In genomic region chr6:28496099-28496779, GRCh38 we compare ENCODE assay signal across 10 cellular contexts. TPM values are rescaled to one million over a fixed set of nuclear protein-coding genes. Genes with fewer than 3 reads are reported as not detected.
DNase-seq lines count a peak whose midpoint lies in the region; ATAC-seq, FAIRE-seq and TF ChIP-seq lines count a peak whose summit lies in the region.
"Had no signal": no experiment of that assay in that cellular context is flagged by ENCODE, and none has a peak within 500 bp of the region (broad histone marks: within the 10 kb centered on the region; RNA-seq: fewer than 3 reads in every experiment).

No MANE protein-coding gene starts in this region.

- H3K36me3 ChIP-seq in K562 (ENCODE audit: control insufficient read depth, insufficient read depth, low read length): no peaks in the 10 kb centered on the region
- H3K36me3 ChIP-seq: gastrocnemius medialis had no signal

- peak; percentile 32 to 74 (median 37); a peak in 3 of 6 replicates for TF ChIP-seq CTCF in K562 (IDR thresholded peaks at IDR 0.05 in 2 of 3, conservative IDR thresholded peaks at IDR 0.05 in 1 of 3; ENCODE audit: insufficient read depth in 2 of 3, low read depth in 1 of 3, low read length in 3 of 3)
- peak; percentile 61 for TF ChIP-seq CTCF in neural crest cell (conservative IDR thresholded peaks at IDR 0.05)

- no peak overlapping the region for H3K4me2 ChIP-seq in K562 (ENCODE audit: insufficient read depth, low read length)

- WGBS in K562 (ENCODE audit: insufficient coverage, low coverage, missing lambda C conversion rate): 6% methylated on average over 2 of the region's 2 CpGs

- peaks cover 0 to 11% of the 10 kb centered on the region in 2 experiments; a peak in 3 of 5 replicates for H3K4me1 ChIP-seq in K562 (replicated peaks in 1 of 2; ENCODE audit: control insufficient read depth in 2 of 2, insufficient read depth in 2 of 2, low read length in 2 of 2)
- H3K4me1 ChIP-seq: gastrocnemius medialis had no signal

- H3K4me1 Mint-ChIP-seq in neural crest cell: peaks cover 22% of the 10 kb centered on the region

- FAIRE-seq in K562 (lab: Jason Lieb, UNC): no peak

- H3K9me3 Mint-ChIP-seq in neural crest cell: no peaks in the 10 kb centered on the region

- H3K36me3 Mint-ChIP-seq in neural crest cell (ENCODE audit: low read depth): no peaks in the 10 kb centered on the region

- H4K20me1 ChIP-seq in K562 (replicated peaks; ENCODE audit: control insufficient read depth, insufficient read depth, low read length): no peaks in the 10 kb centered on the region

- in situ Hi-C loops in K562 (cut with MboI): no loop called here

- no peak overlapping the region for H3K4me3 Mint-ChIP-seq in neural crest cell

- peak; percentile 87 to 88 for TF ChIP-seq RAD21 in K562 (CRISPR knock-in tag; conservative IDR thresholded peaks at IDR 0.05 in 1 of 2, IDR thresholded peaks at IDR 0.05 in 1 of 2)

- POLR2A ChIA-PET in K562 (lab: Yijun Ruan, JAX): interaction anchor here (0.7 to 1.2 kb wide), 3 partner anchors 9 to 63 kb away, joined by 3 read pairs; no protein-coding TSS in a partner anchor

- CTCF ChIA-PET in K562 (lab: Yijun Ruan, JAX; ENCODE audit: low intra/inter-chr PET ratio): interaction anchor here (0.6 to 2.3 kb wide), 4 partner anchors 84 to 713 kb away, joined by 3 to 15 read pairs (median 3); no protein-coding TSS in a partner anchor

- H3K27ac ChIP-seq in K562 (ENCODE audit: extremely low read depth, low read depth, low read length): no peak overlapping the region
- H3K27ac ChIP-seq: gastrocnemius medialis had no signal

- no peak for TF ChIP-seq POLR2A in K562 (conservative IDR thresholded peaks at IDR 0.05)

- H2AFZ ChIP-seq in K562 (ENCODE audit: low read depth, low read length): no peak overlapping the region

- H3K27me3 Mint-ChIP-seq in neural crest cell (ENCODE audit: low read depth): peaks cover 5% of the 10 kb centered on the region

- H3K9ac ChIP-seq in K562 (ENCODE audit: insufficient read depth in 1 of 2, low read depth in 2 of 2, low read length in 2 of 2): no peak overlapping the region

- no peaks in the 10 kb centered on the region for H3K9me1 ChIP-seq in K562 (ENCODE audit: control insufficient read depth, insufficient read depth, low read length)

- peak; percentile 49; the same call in 2 of the 3 replicates for ATAC-seq in K562
- ATAC-seq in HG03025 (IDR thresholded peaks at IDR 0.05; ENCODE audit: low FRiP score, unreplicated experiment): no peak
- ATAC-seq: gastrocnemius medialis had no signal

- H3K4me3 ChIP-seq in K562: no peak overlapping the region
- H3K4me3 ChIP-seq: gastrocnemius medialis had no signal

- H3K9me3 ChIP-seq in K562 (replicated peaks; ENCODE audit: control insufficient read depth, insufficient read depth, low read depth, low read length): no peaks in the 10 kb centered on the region
- H3K9me3 ChIP-seq: gastrocnemius medialis had no signal

- no peak for TF ChIP-seq EP300 in K562 (IDR thresholded peaks at IDR 0.05; ENCODE audit: low read length)

- intact Hi-C loops in K562 (cut with micrococcal nuclease): loop anchor here (1.0 to 10.0 kb wide), 4 partner anchors 47 to 319 kb away; no protein-coding TSS in a partner anchor

- no peak overlapping the region for H3K27ac Mint-ChIP-seq in neural crest cell (ENCODE audit: unreplicated experiment)

- peak; percentile 9 for DNase-seq in DMS153 treated with DMSO at 0.1 percent for 48 hours (lab: John Stamatoyannopoulos, UW; ENCODE audit: unreplicated experiment)
- DNase-seq in DMS153 (lab: John Stamatoyannopoulos, UW): no peak
- peak; percentile 0 for DNase-seq in NCI-H1092 (lab: John Stamatoyannopoulos, UW)
- no peak for DNase-seq in K562 (ENCODE audit: extremely low read depth in 1 of 4, low spot score in 3 of 4)
- DNase-seq in neural crest cell (ENCODE audit: low read depth, low spot score): no peak
- DNase-seq in NCI-H146 treated with DMSO at 0.1 percent for 48 hours (lab: John Stamatoyannopoulos, UW; ENCODE audit: unreplicated experiment): no peak
- no peak for DNase-seq in activated effector memory CD4-positive, alpha-beta T cell treated with Interleukin-2 at 50 U/mL for 16 hours
- DNase-seq: gastrocnemius medialis, NCI-H1436 treated with DMSO at 0.1 percent for 48 hours had no signal

- BruUV-seq in K562 (replicated peaks; lab: Mats Ljungman, UMichigan): no TSS peak

- H3K79me2 ChIP-seq in K562 (ENCODE audit: control insufficient read depth, insufficient read depth, low read length): peaks cover 12% of the 10 kb centered on the region; the same call in 2 of the 3 replicates

- H3K27me3 ChIP-seq in K562 (ENCODE audit: control insufficient read depth in 2 of 2, insufficient read depth in 2 of 2, low read length in 2 of 2): no peaks in the 10 kb centered on the region

TF ChIP-seq in K562, 482 proteins besides CTCF, POLR2A, EP300 and RAD21 (continues in another document):
- TF ChIP-seq CC2D1A (IDR thresholded peaks at IDR 0.05) (peak; percentile 49; the same call in 1 of the 2 replicates), ZNF121 (CRISPR knock-in tag; conservative IDR thresholded peaks at IDR 0.05) (peak; percentile 41; the same call in 1 of the 2 replicates), ZNF766 (CRISPR knock-in tag; conservative IDR thresholded peaks at IDR 0.05) (0 out of 2 replicates have a peak, but pooled peaks have one; percentile 26), SMC3 (conservative IDR thresholded peaks at IDR 0.05; ENCODE audit: insufficient read depth, low read depth, low read length) (0 out of 2 replicates have a peak, but pooled peaks have one; percentile 33)

RNA-seq across cellular contexts. Expression of gene GPX6, which starts 19.4 kb away (rescaled TPM):
- not detected in 2 replicates for total RNA-seq in K562 (2011; cell fraction: chromatin; rRNA removed; ENCODE audit: low replicate concordance)
- total RNA-seq in K562 (2011; cell fraction: nucleolus; rRNA removed): not detected in 2 replicates
- total RNA-seq in K562 (2011; cell fraction: nucleoplasm; rRNA removed): not detected in 2 replicates
- total RNA-seq in K562 (2014; rRNA removed): not detected in 2 replicates
- not detected in 2 replicates for total RNA-seq in K562 (2014; rRNA removed; fragmentation: Illumina TruSeq; extraction: Trizol)
- total RNA-seq in K562 (2015; rRNA removed; fragmentation: Illumina TruSeq; extraction: Trizol): not detected in 2 replicates
- not detected in 2 replicates for total RNA-seq in K562 (2021)
- polyA plus RNA-seq in K562 (2011; rRNA removed): not detected in 2 replicates
- not detected in 2 replicates for polyA plus RNA-seq in K562 (2011; cell fraction: cytosol; rRNA removed)
- not detected in 2 replicates for polyA plus RNA-seq in K562 (2011; cell fraction: nucleus; rRNA removed)
- not detected in 2 replicates for polyA plus RNA-seq in K562 (2012)
- polyA plus RNA-seq in K562 (2014; fragmentation: Illumina TruSeq; extraction: Trizol): not detected in 2 replicates
- not detected for polyA plus RNA-seq in K562 (2014; fragmentation: Nextera tagmentation; extraction: Ambion mirVana)
- polyA plus RNA-seq in K562 (2014; rRNA removed): not detected in 2 replicates
- not detected in 2 replicates for polyA minus RNA-seq in K562 (2011; rRNA and poly(A)+ RNA removed)
- not detected in 2 replicates for polyA minus RNA-seq in K562 (2011; cell fraction: cytosol; rRNA and poly(A)+ RNA removed)
- polyA minus RNA-seq in K562 (2011; cell fraction: nucleus; rRNA and poly(A)+ RNA removed): not detected in 2 replicates
- not detected in 2 replicates for total RNA-seq in neural crest cell
- total RNA-seq: gastrocnemius medialis had no signal

RNA-seq across cellular contexts. Expression of gene GPX5, which starts 29.4 kb away (rescaled TPM):
- total RNA-seq in K562 (2011; cell fraction: chromatin; rRNA removed; ENCODE audit: low replicate concordance): not detected in 2 replicates
- not detected in 2 replicates for total RNA-seq in K562 (2011; cell fraction: nucleolus; rRNA removed)
- total RNA-seq in K562 (2011; cell fraction: nucleoplasm; rRNA removed): 0.22 TPM in 1 of 2 replicates, not detected in the other
- total RNA-seq in K562 (2014; rRNA removed): not detected in 2 replicates
- 0.18 TPM in 1 of 2 replicates, not detected in the other for total RNA-seq in K562 (2014; rRNA removed; fragmentation: Illumina TruSeq; extraction: Trizol)
- total RNA-seq in K562 (2015; rRNA removed; fragmentation: Illumina TruSeq; extraction: Trizol): not detected in 2 replicates
- not detected in 2 replicates for total RNA-seq in K562 (2021)
- polyA plus RNA-seq in K562 (2011; rRNA removed): not detected in 2 replicates
- not detected in 2 replicates for polyA plus RNA-seq in K562 (2011; cell fraction: cytosol; rRNA removed)
- not detected in 2 replicates for polyA plus RNA-seq in K562 (2011; cell fraction: nucleus; rRNA removed)
- 0.08 and 1.9 TPM in 2 replicates for polyA plus RNA-seq in K562 (2012)
- not detected in 2 replicates for polyA plus RNA-seq in K562 (2014; fragmentation: Illumina TruSeq; extraction: Trizol)
- polyA plus RNA-seq in K562 (2014; fragmentation: Nextera tagmentation; extraction: Ambion mirVana): under 1 TPM in 1 of 2 experiments, not detected in 1; 0.15 TPM
- polyA plus RNA-seq in K562 (2014; rRNA removed): 0.07 TPM in 1 of 2 replicates, not detected in the other
- 0.14 TPM in 1 of 2 replicates, not detected in the other for polyA minus RNA-seq in K562 (2011; rRNA and poly(A)+ RNA removed)
- not detected in 2 replicates for polyA minus RNA-seq in K562 (2011; cell fraction: cytosol; rRNA and poly(A)+ RNA removed)
- polyA minus RNA-seq in K562 (2011; cell fraction: nucleus; rRNA and poly(A)+ RNA removed): not detected in 2 replicates
- not detected in 2 replicates for total RNA-seq in neural crest cell
- total RNA-seq: gastrocnemius medialis had no signal

RNA-seq across cellular contexts. Expression of gene ZSCAN23, which starts 52.9 kb away (rescaled TPM):
- total RNA-seq in K562 (2011; cell fraction: chromatin; rRNA removed; ENCODE audit: low replicate concordance): 0.90 and 1.3 TPM in 2 replicates
- 0.17 and 0.66 TPM in 2 replicates for total RNA-seq in K562 (2011; cell fraction: nucleolus; rRNA removed)
- total RNA-seq in K562 (2011; cell fraction: nucleoplasm; rRNA removed): 0.59 and 0.92 TPM in 2 replicates
- 0.05 and 0.16 TPM in 2 replicates for total RNA-seq in K562 (2014; rRNA removed)
- 0.25 and 0.32 TPM in 2 replicates for total RNA-seq in K562 (2014; rRNA removed; fragmentation: Illumina TruSeq; extraction: Trizol)
- 0.29 and 0.30 TPM in 2 replicates for total RNA-seq in K562 (2015; rRNA removed; fragmentation: Illumina TruSeq; extraction: Trizol)
- 0.22 and 0.34 TPM in 2 replicates for total RNA-seq in K562 (2021)
- 0.24 and 0.49 TPM in 2 replicates for polyA plus RNA-seq in K562 (2011; rRNA removed)
- polyA plus RNA-seq in K562 (2011; cell fraction: cytosol; rRNA removed): 0.21 TPM in 1 of 2 replicates, not detected in the other
- 0.36 and 0.72 TPM in 2 replicates for polyA plus RNA-seq in K562 (2011; cell fraction: nucleus; rRNA removed)
- 0.25 and 0.29 TPM in 2 replicates for polyA plus RNA-seq in K562 (2012)
- polyA plus RNA-seq in K562 (2014; fragmentation: Illumina TruSeq; extraction: Trizol): 0.18 and 0.19 TPM in 2 replicates
- polyA plus RNA-seq in K562 (2014; fragmentation: Nextera tagmentation; extraction: Ambion mirVana): under 1 TPM in 1 of 2 experiments, not detected in 1; 0.08 TPM
- 0.17 and 0.38 TPM in 2 replicates for polyA plus RNA-seq in K562 (2014; rRNA removed)
- polyA minus RNA-seq in K562 (2011; rRNA and poly(A)+ RNA removed): 0.25 and 1.1 TPM in 2 replicates
- polyA minus RNA-seq in K562 (2011; cell fraction: cytosol; rRNA and poly(A)+ RNA removed): not detected in 2 replicates
- 0.40 and 1.4 TPM in 2 replicates for polyA minus RNA-seq in K562 (2011; cell fraction: nucleus; rRNA and poly(A)+ RNA removed)
- 11.8 and 12.5 TPM in 2 replicates for total RNA-seq in neural crest cell

Comparison
In these comparisons a context has a peak if more than half of its experiments do, and no peak if none do; other contexts are left out.
1. DNase-seq: peak in DMS153 treated with DMSO at 0.1 percent for 48 hours (single experiment) and NCI-H1092 (single experiment); none in DMS153 (single experiment), K562 (0 of 4), neural crest cell (single experiment), NCI-H146 treated with DMSO at 0.1 percent for 48 hours (single experiment) and activated effector memory CD4-positive, alpha-beta T cell treated with Interleukin-2 at 50 U/mL for 16 hours (single experiment).